11 cellular contexts compared by ENCODE assay signal in genomic region chr21:46144464-46145070, GRCh38. TPM values are rescaled to one million over a fixed set of nuclear protein-coding genes. Genes with fewer than 3 reads are reported as not detected.
A peak's percentile ranks its signal among the peaks of the same experiment; 100 is the strongest.
DNase-seq lines count a peak whose midpoint lies in the region; ATAC-seq and TF ChIP-seq lines count a peak whose summit lies in the region.
"Had no signal": no experiment of that assay in that cellular context is flagged by ENCODE, and none has a peak within 500 bp of the region (broad histone marks: within the 10 kb centered on the region; RNA-seq: fewer than 3 reads in every experiment).

No MANE protein-coding gene starts in this region.

- H3K27me3 ChIP-seq in neural progenitor cell (peaks cover 39% of the 10 kb centered on the region), SJCRH30 (no peaks in the 10 kb centered on the region)

- H3F3A ChIP-seq in neural progenitor cell (ENCODE audit: low read depth) = peaks cover 11% of the 10 kb centered on the region

- H3K79me2 ChIP-seq in neural progenitor cell (ENCODE audit: low read depth) = no peaks in the 10 kb centered on the region

- no peak overlapping the region for H3K9ac ChIP-seq in neural progenitor cell

- no peak overlapping the region for H3K4me3 Mint-ChIP-seq in CD14-positive monocyte
- no peak overlapping the region; the same call in 1 of the 2 replicates for H3K4me3 Mint-ChIP-seq in HFFc6
- H3K4me3 Mint-ChIP-seq in brain = no peak overlapping the region
- H3K4me3 Mint-ChIP-seq in neural progenitor cell = no peak overlapping the region

- H3K9me3 ChIP-seq in neural progenitor cell (ENCODE audit: low read depth) = no peaks in the 10 kb centered on the region
- no peaks in the 10 kb centered on the region for H3K9me3 ChIP-seq in SJCRH30 (replicated peaks)

- intact Hi-C loops in CD14-positive monocyte (cut with micrococcal nuclease) = no loop called here

- TF ChIP-seq CTCF in CD14-positive monocyte (IDR thresholded peaks at IDR 0.05) (no peak), HFFc6 (IDR thresholded peaks at IDR 0.05) (no peak), brain (conservative IDR thresholded peaks at IDR 0.05) (no peak), neural progenitor cell (IDR thresholded peaks at IDR 0.05) (no peak)

- H3K27me3 Mint-ChIP-seq in CD14-positive monocyte (ENCODE audit: low read depth in 3 of 3) = peaks cover 0 to 7% (median 4%) of the 10 kb centered on the region in 3 donors
- H3K27me3 Mint-ChIP-seq in HFFc6 (ENCODE audit: insufficient read depth) = peaks cover 6% of the 10 kb centered on the region
- H3K27me3 Mint-ChIP-seq in brain = peaks cover 34% of the 10 kb centered on the region
- peaks cover 14% of the 10 kb centered on the region for H3K27me3 Mint-ChIP-seq in neural progenitor cell (ENCODE audit: insufficient read depth, low read depth)

- H3K36me3 ChIP-seq in neural progenitor cell = no peaks in the 10 kb centered on the region
- no peaks in the 10 kb centered on the region for H3K36me3 ChIP-seq in SJCRH30

- H3K27ac ChIP-seq in neural progenitor cell (no peak overlapping the region), SJCRH30 (no peak overlapping the region)

- ATAC-seq in HG03039 (IDR thresholded peaks at IDR 0.05; ENCODE audit: unreplicated experiment) (no peak), GM21381 (IDR thresholded peaks at IDR 0.05; ENCODE audit: unreplicated experiment) (no peak)

- no peaks in the 10 kb centered on the region for H3K4me1 ChIP-seq in neural progenitor cell
- no peaks in the 10 kb centered on the region; the same call in 1 of the 2 replicates for H3K4me1 ChIP-seq in SJCRH30

- H3K4me3 ChIP-seq in neural progenitor cell (no peak overlapping the region), SJCRH30 (no peak overlapping the region)

- peaks cover 7% of the 10 kb centered on the region for H3K4me1 Mint-ChIP-seq in CD14-positive monocyte
- peaks cover 8% of the 10 kb centered on the region for H3K4me1 Mint-ChIP-seq in HFFc6 (ENCODE audit: low read depth)
- peaks cover 34% of the 10 kb centered on the region for H3K4me1 Mint-ChIP-seq in brain
- H3K4me1 Mint-ChIP-seq in neural progenitor cell = peaks cover 21% of the 10 kb centered on the region

- no peaks in the 10 kb centered on the region for H4K20me1 ChIP-seq in neural progenitor cell (ENCODE audit: low read depth)

- no peak overlapping the region for H2AFZ ChIP-seq in neural progenitor cell (replicated peaks)

- peak; percentile 37 for DNase-seq in CD14-positive monocyte (ENCODE audit: low spot score)
- DNase-seq in HFFc6 = no peak
- no peak for DNase-seq in neural progenitor cell (ENCODE audit: low spot score)
- DNase-seq in NCI-H146 (lab: John Stamatoyannopoulos, UW) = no peak
- DNase-seq in SJCRH30 = no peak
- DNase-seq: NCI-H510A had no signal

- H3K4me2 ChIP-seq in neural progenitor cell = no peak overlapping the region

- no peak overlapping the region for H3K27ac Mint-ChIP-seq in CD14-positive monocyte
- peak overlapping the region; percentile 54; the same call in 1 of the 2 replicates for H3K27ac Mint-ChIP-seq in HFFc6
- H3K27ac Mint-ChIP-seq in brain = peak overlapping the region in 4 of 5 experiments; percentile 58 to 90 (median 82)
- peak overlapping the region; percentile 82 for H3K27ac Mint-ChIP-seq in neural progenitor cell

- H3K36me3 Mint-ChIP-seq in CD14-positive monocyte = no peaks in the 10 kb centered on the region
- H3K36me3 Mint-ChIP-seq in HFFc6 (ENCODE audit: low read depth) = no peaks in the 10 kb centered on the region
- peaks cover 4% of the 10 kb centered on the region for H3K36me3 Mint-ChIP-seq in brain
- no peaks in the 10 kb centered on the region for H3K36me3 Mint-ChIP-seq in neural progenitor cell

- H3K9me3 Mint-ChIP-seq in CD14-positive monocyte (peaks cover 0 to 8% (median 4%) of the 10 kb centered on the region in 7 donors), HFFc6 (no peaks in the 10 kb centered on the region), brain (no peaks in the 10 kb centered on the region), neural progenitor cell (peaks cover 2% of the 10 kb centered on the region)

RNA-seq across cellular contexts. Expression of gene FTCD, which starts 10.8 kb away (rescaled TPM):
- polyA plus RNA-seq in CD14-positive monocyte (not detected), brain (ENCODE audit: insufficient read depth, low read depth, low replicate concordance) (4.5 TPM)
- 1 to 10 TPM in 1 of 6 experiments, under 1 TPM in 4, not detected in 1; 0.12 to 1.2 (median 0.17) TPM for total RNA-seq in HFFc6 (2021; fragmentation: NEBNext Ultra II Directional; extraction: Animal tissue kit (Norgen Biotek cat#: 25700))
- total RNA-seq in neural progenitor cell (ENCODE audit: low replicate concordance) = 0.96 TPM in 1 of 2 replicates, not detected in the other
- not detected in 2 replicates for total RNA-seq in SJCRH30 (2014; rRNA removed; shearing (Covaris generic))
- total RNA-seq: LHCN-M2, SK-MEL-5 had no signal

RNA-seq across cellular contexts. Expression of gene SPATC1L, which starts 39.7 kb away (rescaled TPM):
- polyA plus RNA-seq in CD14-positive monocyte = 1 to 10 TPM; 3.3 to 5.8 TPM
- total RNA-seq in HFFc6 (2021; fragmentation: NEBNext Ultra II Directional; extraction: Animal tissue kit (Norgen Biotek cat#: 25700)) = 10 to 100 TPM; 11.3 to 14.7 (median 13.1) TPM
- polyA plus RNA-seq in brain (ENCODE audit: insufficient read depth, low read depth, low replicate concordance) = 44.7 TPM
- 5.1 and 20.2 TPM in 2 replicates for total RNA-seq in neural progenitor cell (ENCODE audit: low replicate concordance)
- total RNA-seq in SJCRH30 (2014; rRNA removed; shearing (Covaris generic)) = 22.3 and 27.5 TPM in 2 replicates

RNA-seq across cellular contexts. Expression of gene COL6A2, which starts 46.7 kb away (rescaled TPM):
- polyA plus RNA-seq in CD14-positive monocyte = not detected
- total RNA-seq in HFFc6 (2021; fragmentation: NEBNext Ultra II Directional; extraction: Animal tissue kit (Norgen Biotek cat#: 25700)) = 100 to 1,000 TPM; 426 to 514 (median 467) TPM
- polyA plus RNA-seq in brain (ENCODE audit: insufficient read depth, low read depth, low replicate concordance) = 21.4 TPM
- total RNA-seq in neural progenitor cell (ENCODE audit: low replicate concordance) = 5.2 and 22.8 TPM in 2 replicates
- 1.1 TPM in 2 replicates for total RNA-seq in SJCRH30 (2014; rRNA removed; shearing (Covaris generic))

Comparison
In these comparisons a context has a peak if more than half of its experiments do, and no peak if none do; other contexts are left out.
1. H3K27ac Mint-ChIP-seq: peak in HFFc6 (single experiment), brain (4 of 5) and neural progenitor cell (single experiment); none in CD14-positive monocyte (0 of 7).
2. RNA of gene COL6A2, which starts 46.7 kb away (total RNA-seq): 426 to 514 TPM in HFFc6; 5.2 to 22.8 TPM in neural progenitor cell and 1.1 TPM in SJCRH30; every median in the first group is over 10 times any median in the second.